Comparison of ENCODE assay signal across 1 cellular context in the genomic region with DNA sequence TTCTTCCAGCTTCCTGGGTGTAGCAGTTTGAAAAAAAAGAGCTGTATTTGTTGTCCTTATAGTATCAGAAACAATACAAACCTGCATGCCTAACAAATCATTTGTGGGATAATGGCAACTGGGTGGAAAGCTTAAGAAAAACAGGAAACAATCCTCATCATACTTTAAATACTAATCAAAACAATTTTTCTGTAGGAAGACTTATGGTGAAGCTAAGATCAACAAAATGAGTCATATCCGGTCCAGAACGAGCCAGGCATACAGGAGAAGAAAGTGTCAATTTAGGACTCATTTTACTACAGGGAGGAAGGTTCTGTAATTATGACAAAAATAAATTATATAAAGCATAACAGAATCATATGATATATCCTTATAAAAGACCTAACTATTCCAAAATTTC.
TF ChIP-seq lines count a peak whose summit lies in the region.

No MANE protein-coding gene starts in this region.

TF ChIP-seq in HepG2, 621 proteins besides CTCF, POLR2A, EP300 and RAD21 (continued from another document):
- TF ChIP-seq, protein P1, sequence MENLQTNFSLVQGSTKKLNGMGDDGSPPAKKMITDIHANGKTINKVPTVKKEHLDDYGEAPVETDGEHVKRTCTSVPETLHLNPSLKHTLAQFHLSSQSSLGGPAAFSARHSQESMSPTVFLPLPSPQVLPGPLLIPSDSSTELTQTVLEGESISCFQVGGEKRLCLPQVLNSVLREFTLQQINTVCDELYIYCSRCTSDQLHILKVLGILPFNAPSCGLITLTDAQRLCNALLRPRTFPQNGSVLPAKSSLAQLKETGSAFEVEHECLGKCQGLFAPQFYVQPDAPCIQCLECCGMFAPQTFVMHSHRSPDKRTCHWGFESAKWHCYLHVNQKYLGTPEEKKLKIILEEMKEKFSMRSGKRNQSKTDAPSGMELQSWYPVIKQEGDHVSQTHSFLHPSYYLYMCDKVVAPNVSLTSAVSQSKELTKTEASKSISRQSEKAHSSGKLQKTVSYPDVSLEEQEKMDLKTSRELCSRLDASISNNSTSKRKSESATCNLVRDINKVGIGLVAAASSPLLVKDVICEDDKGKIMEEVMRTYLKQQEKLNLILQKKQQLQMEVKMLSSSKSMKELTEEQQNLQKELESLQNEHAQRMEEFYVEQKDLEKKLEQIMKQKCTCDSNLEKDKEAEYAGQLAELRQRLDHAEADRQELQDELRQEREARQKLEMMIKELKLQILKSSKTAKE (CRISPR knock-in tag; IDR thresholded peaks at IDR 0.05; ENCODE audit: borderline replicate concordance) = no peak
TF ChIP-seq in HepG2: peak in this region for 0.
